ENCODE assay signal across 26 cellular contexts in the genomic region with DNA sequence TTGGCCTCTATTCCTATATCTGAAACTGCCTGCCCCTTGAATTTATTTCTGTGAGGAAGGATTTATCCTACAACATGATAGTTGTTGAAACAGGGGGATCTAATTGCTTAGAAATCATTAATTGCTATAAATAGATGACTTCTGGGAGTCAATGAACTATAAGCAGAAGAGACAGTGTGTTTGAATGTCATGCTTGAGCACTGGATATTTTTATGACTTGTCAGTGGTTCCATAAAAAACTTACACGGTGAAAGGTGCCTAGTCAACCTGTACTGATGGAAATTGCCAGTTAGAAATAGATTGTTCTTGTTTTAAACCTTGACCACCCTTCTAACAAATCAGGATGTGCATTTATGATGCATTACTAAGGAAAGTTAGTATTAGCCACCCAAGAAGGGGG.
"Had no signal": no experiment of that assay in that cellular context is flagged by ENCODE, and none has a peak within 500 bp of the region (broad histone marks: within the 10 kb centered on the region; RNA-seq: fewer than 3 reads in every experiment).

No MANE protein-coding gene starts in this region.

- H3K9me3 ChIP-seq: adrenal gland, body of pancreas, colonic mucosa had no signal

- H3K36me3 ChIP-seq: adrenal gland, colonic mucosa had no signal

- H3K4me3 ChIP-seq: adrenal gland, body of pancreas, colonic mucosa had no signal

- H3K27ac ChIP-seq: adrenal gland, body of pancreas, colonic mucosa had no signal

- H3K27me3 ChIP-seq: adrenal gland, body of pancreas, colonic mucosa had no signal

- DNase-seq: activated CD4-positive, alpha-beta memory T cell treated with anti-CD3 and anti-CD28 coated beads for 36 hours; activated CD4-positive, alpha-beta T cell treated with anti-CD3 and anti-CD28 coated beads for 36 hours; activated CD4-positive, alpha-beta T cell treated with anti-CD3 and anti-CD28 coated beads, Interleukin-2, amount 10 ng/mL, durations not matched to agents 24 days and 14 days; activated CD4-positive, CD25-positive, alpha-beta regulatory T cell; activated CD4-positive, CD25-positive, alpha-beta regulatory T cell treated with anti-CD3 and anti-CD28 coated beads, Interleukin-2, amount 50 U/mL, for 72 hours; activated CD8-positive, alpha-beta memory T cell treated with anti-CD3 and anti-CD28 coated beads, Interleukin-2, amount 10 ng/mL, durations not matched to agents 7 days and 5 days; activated CD8-positive, alpha-beta memory T cell treated with anti-CD3 and anti-CD28 coated beads, Interleukin-2, amount 50 U/mL, for 4 hours; activated CD8-positive, alpha-beta T cell treated with anti-CD3 and anti-CD28 coated beads, Interleukin-2, amount 10 ng/mL, durations not matched to agents 7 days and 5 days; activated effector memory CD4-positive, alpha-beta T cell treated with anti-CD3 and anti-CD28 coated beads, Interleukin-2, amount 50 U/mL, for 16 hours; activated naive CD4-positive, alpha-beta T cell treated with anti-CD3 and anti-CD28 coated beads for 36 hours; activated naive CD8-positive, alpha-beta T cell treated with anti-CD3 and anti-CD28 coated beads for 36 hours; activated naive CD8-positive, alpha-beta T cell treated with anti-CD3 and anti-CD28 coated beads, Interleukin-2, amount 50 U/mL, for 24 hours; activated T-cell treated with anti-CD3 and anti-CD28 coated beads, Interleukin-2, amount 50 U/mL, for 1 hour; activated T-cell treated with anti-CD3 and anti-CD28 coated beads, Interleukin-2, amount 50 U/mL, for 48 hours; adrenal gland; amygdala; aorta; body of pancreas; central memory CD4-positive, alpha-beta T cell; cerebellar nuclear complex; colonic mucosa; effector memory CD4-positive, alpha-beta T cell; foreskin fibroblast; glutamatergic neuron; T-helper 2 cell had no signal

- H3K4me1 ChIP-seq: adrenal gland, body of pancreas, colonic mucosa had no signal

- ATAC-seq: activated CD4-positive, alpha-beta T cell treated with anti-CD3 and anti-CD28 coated beads for 36 hours; activated CD8-positive, alpha-beta memory T cell treated with anti-CD3 and anti-CD28 coated beads, Interleukin-2, amount 10 ng/mL, durations not matched to agents 7 days and 5 days; activated CD8-positive, alpha-beta T cell treated with anti-CD3 and anti-CD28 coated beads, Interleukin-2, amount 10 ng/mL, durations not matched to agents 7 days and 5 days; activated naive CD8-positive, alpha-beta T cell treated with anti-CD3 and anti-CD28 coated beads, Interleukin-2, amount 50 U/mL, for 24 hours; body of pancreas; esophagus mucosa had no signal
